ENCODE assay signal across 16 cellular contexts in the genomic region with DNA sequence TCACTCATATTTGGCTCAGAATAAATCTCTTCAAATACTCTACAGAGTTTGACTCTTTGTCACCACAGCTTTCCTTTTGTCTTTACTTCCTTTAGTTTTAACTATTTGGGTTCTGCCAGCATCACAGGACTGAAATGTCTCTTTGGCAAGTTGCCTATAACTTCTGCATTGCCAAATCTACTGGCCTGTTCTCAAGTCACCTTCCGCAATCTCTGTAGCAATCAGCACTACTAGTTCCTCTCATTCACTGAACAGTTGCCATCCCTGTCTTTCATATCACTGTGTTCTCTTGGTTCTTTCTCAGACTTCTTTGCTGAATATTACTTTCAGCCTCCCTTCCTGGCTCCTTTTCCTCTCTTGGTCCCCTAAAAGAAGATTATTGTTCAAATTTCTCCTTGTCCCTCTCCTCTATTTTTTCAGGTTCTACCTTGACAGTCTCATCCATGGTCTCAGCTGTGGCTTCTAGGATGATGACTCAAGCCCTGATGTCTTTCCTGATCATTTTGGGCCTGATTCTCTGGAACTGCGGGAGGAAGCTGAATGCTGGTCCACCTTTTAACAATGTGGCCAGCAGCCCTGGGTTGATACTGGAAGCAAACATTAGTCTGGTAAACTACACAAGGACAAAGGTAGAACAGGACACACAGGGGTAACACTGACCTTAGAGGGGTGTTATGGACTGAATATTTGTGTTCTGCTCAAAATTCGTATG. TPM values are rescaled to one million over a fixed set of nuclear protein-coding genes. Genes with fewer than 3 reads are reported as not detected.
DNase-seq lines count a peak whose midpoint lies in the region; ATAC-seq and TF ChIP-seq lines count a peak whose summit lies in the region.
"Had no signal": no experiment of that assay in that cellular context is flagged by ENCODE, and none has a peak within 500 bp of the region (broad histone marks: within the 10 kb centered on the region; RNA-seq: fewer than 3 reads in every experiment).

No MANE protein-coding gene starts in this region.

- peaks cover 66% of the 10 kb centered on the region for H3K4me1 ChIP-seq in PC-9 (replicated peaks; ENCODE audit: insufficient read depth)
- H3K4me1 ChIP-seq in fibroblast of lung (ENCODE audit: control insufficient read depth, extremely low read depth, insufficient read depth, low read length), result peaks cover 21% of the 10 kb centered on the region
- H3K4me1 ChIP-seq in skeletal muscle tissue (ENCODE audit: control insufficient read depth in 3 of 3, insufficient read depth in 3 of 3, low read length in 3 of 3), result peaks cover 19 to 32% (median 26%) of the 10 kb centered on the region in 3 donors
- no peaks in the 10 kb centered on the region for H3K4me1 ChIP-seq in ovary (ENCODE audit: insufficient read depth)
- H3K4me1 ChIP-seq: uterus had no signal

- TF ChIP-seq EP300 in ovary (IDR thresholded peaks at IDR 0.05), result no peak

- DNase-seq in HT-29 (ENCODE audit: low spot score) (peak; percentile 36), PC-9 (peak in 1 of 2 experiments; percentile 52), fibroblast of lung (ENCODE audit: low read depth in 2 of 2) (peak; percentile 34 to 72), cerebellum (ENCODE audit: low spot score) (no peak), ovary (no peak)
- no peak for DNase-seq in activated naive CD8-positive, alpha-beta T cell treated with anti-CD3 and anti-CD28 coated beads, Interleukin-2, amount 50 U/mL, for 24 hours
- DNase-seq: activated naive CD4-positive, alpha-beta T cell treated with Interleukin-2 at 50 U/mL for 16 hours; brain microvascular endothelial cell; GDM1; hypothalamus; NCI-H1694; NCI-H524; stimulated activated CD4-positive, alpha-beta T cell treated with anti-CD3 and anti-CD28 coated beads, Interleukin-4, amount 100 ng/mL, for 24 hours; uterus had no signal

- H3K9me3 ChIP-seq in PC-9 (ENCODE audit: insufficient read depth, low read depth), result peaks cover 5% of the 10 kb centered on the region; the same call in 1 of the 2 replicates
- H3K9me3 ChIP-seq in fibroblast of lung (ENCODE audit: control insufficient read depth, insufficient read depth, low read depth, low read length), result no peaks in the 10 kb centered on the region
- H3K9me3 ChIP-seq in skeletal muscle tissue (ENCODE audit: control insufficient read depth in 3 of 3, low read length in 3 of 3), result no peaks in the 10 kb centered on the region
- H3K9me3 ChIP-seq in ovary, result no peaks in the 10 kb centered on the region
- H3K9me3 ChIP-seq: SJSA1, uterus had no signal

- no peak overlapping the region for H3K27ac Mint-ChIP-seq in activated naive CD8-positive, alpha-beta T cell treated with anti-CD3 and anti-CD28 coated beads, Interleukin-2, amount 50 U/mL, for 24 hours

- TF ChIP-seq POLR2A in ovary (IDR thresholded peaks at IDR 0.05), result no peak

- H3K27ac ChIP-seq in PC-9 (no peak overlapping the region), fibroblast of lung (ENCODE audit: insufficient read depth, low read length) (no peak overlapping the region), skeletal muscle tissue (ENCODE audit: low read depth, low read length) (peak overlapping the region; percentile 71), ovary (no peak overlapping the region)
- H3K27ac ChIP-seq: brain microvascular endothelial cell, SJSA1, uterus had no signal

- H3F3A ChIP-seq in PC-9 (ENCODE audit: insufficient read depth, low read depth), result peaks cover 32% of the 10 kb centered on the region

- no peak overlapping the region for H3K4me3 ChIP-seq in PC-9
- no peak overlapping the region for H3K4me3 ChIP-seq in fibroblast of lung (replicated peaks in 1 of 4; ENCODE audit: control extremely low read depth in 1 of 4, insufficient read depth in 1 of 4, low read depth in 3 of 4, low read length in 4 of 4)
- H3K4me3 ChIP-seq in skeletal muscle tissue (ENCODE audit: low read length in 3 of 3), result no peak overlapping the region
- H3K4me3 ChIP-seq in ovary, result no peak overlapping the region
- H3K4me3 ChIP-seq: SJSA1, uterus had no signal

- no TSS peak for BruUV-seq in PC-9 (replicated peaks; lab: Mats Ljungman, UMichigan)

- H3K27me3 Mint-ChIP-seq in activated naive CD8-positive, alpha-beta T cell treated with anti-CD3 and anti-CD28 coated beads, Interleukin-2, amount 50 U/mL, for 24 hours, result peaks cover 6% of the 10 kb centered on the region

- POLR2A ChIA-PET in PC-9 (lab: Charles Lee; ENCODE audit: unreplicated experiment), result no interaction called here

- H3K79me2 ChIP-seq in PC-9 (ENCODE audit: low read depth) (no peaks in the 10 kb centered on the region), fibroblast of lung (ENCODE audit: control insufficient read depth, insufficient read depth, low read length) (no peaks in the 10 kb centered on the region)

- no peaks in the 10 kb centered on the region for H3K4me1 Mint-ChIP-seq in activated naive CD8-positive, alpha-beta T cell treated with anti-CD3 and anti-CD28 coated beads, Interleukin-2, amount 50 U/mL, for 24 hours

- H3K4me2 ChIP-seq in PC-9, result peak overlapping the region; percentile 32; the same call in 1 of the 2 replicates
- no peak overlapping the region for H3K4me2 ChIP-seq in fibroblast of lung (ENCODE audit: extremely low read depth, insufficient read depth, low read length)

- no peaks in the 10 kb centered on the region for H3K9me3 Mint-ChIP-seq in activated naive CD8-positive, alpha-beta T cell treated with anti-CD3 and anti-CD28 coated beads, Interleukin-2, amount 50 U/mL, for 24 hours

- 93 to 96% (median 93%) methylated on average over 3 of the region's 3 CpGs for WGBS in ovary, 3 donors

- no peak overlapping the region for H3K4me3 Mint-ChIP-seq in activated naive CD8-positive, alpha-beta T cell treated with anti-CD3 and anti-CD28 coated beads, Interleukin-2, amount 50 U/mL, for 24 hours

- H3K36me3 Mint-ChIP-seq in activated naive CD8-positive, alpha-beta T cell treated with anti-CD3 and anti-CD28 coated beads, Interleukin-2, amount 50 U/mL, for 24 hours (ENCODE audit: low read depth), result no peaks in the 10 kb centered on the region

- ATAC-seq in activated naive CD8-positive, alpha-beta T cell treated with anti-CD3 and anti-CD28 coated beads, Interleukin-2, amount 50 U/mL, for 24 hours, result no peak

- H3K27me3 ChIP-seq in PC-9 (ENCODE audit: insufficient read depth, low read depth) (no peaks in the 10 kb centered on the region), fibroblast of lung (ENCODE audit: control insufficient read depth, insufficient read depth, low read length) (no peaks in the 10 kb centered on the region), skeletal muscle tissue (ENCODE audit: control insufficient read depth in 3 of 3, insufficient read depth in 3 of 3, low read length in 3 of 3) (no peaks in the 10 kb centered on the region), ovary (no peaks in the 10 kb centered on the region)
- H3K27me3 ChIP-seq: brain microvascular endothelial cell, SJSA1, uterus had no signal

- H3K36me3 ChIP-seq in PC-9 (ENCODE audit: low read depth) (no peaks in the 10 kb centered on the region), fibroblast of lung (ENCODE audit: control insufficient read depth, insufficient read depth, low read length) (no peaks in the 10 kb centered on the region), skeletal muscle tissue (ENCODE audit: control insufficient read depth in 3 of 3, insufficient read depth in 3 of 3, low read length in 3 of 3) (no peaks in the 10 kb centered on the region), ovary (no peaks in the 10 kb centered on the region)
- H3K36me3 ChIP-seq: brain microvascular endothelial cell, SJSA1, uterus had no signal

- no peaks in the 10 kb centered on the region for H4K20me1 ChIP-seq in PC-9 (ENCODE audit: insufficient read depth)
- no peaks in the 10 kb centered on the region for H4K20me1 ChIP-seq in fibroblast of lung (ENCODE audit: control insufficient read depth, extremely low read depth, insufficient read depth, low read length)

- H3K9me2 ChIP-seq in PC-9 (ENCODE audit: insufficient read depth), result no peaks in the 10 kb centered on the region

- intact Hi-C loops in PC-9 (cut with micrococcal nuclease; ENCODE audit: unreplicated experiment) (no loop called here), ovary (cut with DNase I) (no loop called here)

- TF ChIP-seq CTCF in PC-9 (conservative IDR thresholded peaks at IDR 0.05), result no peak
- TF ChIP-seq CTCF in fibroblast of lung (conservative IDR thresholded peaks at IDR 0.05 in 1 of 2, IDR thresholded peaks at IDR 0.05 in 1 of 2; ENCODE audit: low read depth in 1 of 2, low read length in 2 of 2), result no peak
- TF ChIP-seq CTCF in ovary (IDR thresholded peaks at IDR 0.05), result no peak

- H2AFZ ChIP-seq in PC-9, result no peak overlapping the region
- no peak overlapping the region for H2AFZ ChIP-seq in fibroblast of lung (ENCODE audit: low read length)

- H3K9ac ChIP-seq in fibroblast of lung (ENCODE audit: insufficient read depth, low read length), result no peak overlapping the region
- H3K9ac ChIP-seq in skeletal muscle tissue (ENCODE audit: low read depth in 1 of 3, low read length in 3 of 3), result no peak overlapping the region

- CTCF ChIA-PET in PC-9 (lab: Charles Lee), result interaction anchor here (0.7 to 1.3 kb wide), 2 partner anchors 14 to 158 kb away, joined by 3 read pairs; no protein-coding TSS in a partner anchor

RNA-seq across cellular contexts. Expression of a gene that starts 44.0 kb away (rescaled TPM):
- not detected in 2 replicates for total RNA-seq in HT-29 (2014; rRNA removed; shearing (Covaris generic))
- total RNA-seq in PC-9 (2021) (22.0 and 28.6 TPM in 2 replicates), fibroblast of lung (65.1 and 84.5 TPM in 2 replicates), skeletal muscle tissue (101 TPM), cerebellum (119 TPM), ovary (100 to 1,000 TPM in 3 of 7 donors, 10 to 100 TPM in 4; 67.1 to 143 (median 89.8) TPM)
- polyA plus RNA-seq in fibroblast of lung (35.7 and 43.6 TPM in 2 replicates), ovary (10 to 100 TPM; 17.3 to 27.1 TPM)
- 19.8 and 26.6 TPM in 2 replicates for polyA plus RNA-seq in fibroblast of lung (2012)
- polyA minus RNA-seq in fibroblast of lung (ENCODE audit: low replicate concordance), result 15.3 and 21.3 TPM in 2 replicates

Comparison
In these comparisons a context has a peak if more than half of its experiments do, and no peak if none do; other contexts are left out.
1. DNase-seq: peak in HT-29 (single experiment) and fibroblast of lung (2 of 2); none in cerebellum (single experiment), activated naive CD8-positive, alpha-beta T cell treated with anti-CD3 and anti-CD28 coated beads, Interleukin-2, amount 50 U/mL, for 24 hours (single experiment) and ovary (0 of 5).
2. RNA of a gene that starts 44.0 kb away (total RNA-seq): 119 TPM in cerebellum (single experiment), 101 TPM in skeletal muscle tissue (single experiment), 67.1 to 143 TPM in ovary, 65.1 to 84.5 TPM in fibroblast of lung and 22.0 to 28.6 TPM in PC-9; not detected in HT-29; every median in the first group is over 10 times any median in the second.